ENCODE assay signal across 18 cellular contexts in genomic region chr1:47713333-47713953, GRCh38.
"Had no signal": no experiment of that assay in that cellular context is flagged by ENCODE, and none has a peak within 500 bp of the region (broad histone marks: within the 10 kb centered on the region; RNA-seq: fewer than 3 reads in every experiment).

No MANE protein-coding gene starts in this region.

- H3K4me3 ChIP-seq: SJSA1, SK-N-MC had no signal

- DNase-seq: Karpas-422, KG1, MM.1S, NCI-H1092 treated with DMSO at 0.1 percent for 48 hours, NCI-H1436, NCI-H187, NCI-H2081 treated with DMSO at 0.1 percent for 48 hours, NCI-H2171, NCI-H226, NCI-H446, NCI-H510A, NCI-H524 treated with DMSO at 0.1 percent for 48 hours, Right ventricle myocardium superior, RPMI8226, SIG-M5 had no signal

- H3K27me3 ChIP-seq: SJSA1 had no signal

- H3K27ac ChIP-seq: HL-60, SJSA1, SK-N-MC had no signal

- H3K36me3 ChIP-seq: SJSA1 had no signal

- H3K4me1 ChIP-seq: SJSA1 had no signal
